In the genomic region with DNA sequence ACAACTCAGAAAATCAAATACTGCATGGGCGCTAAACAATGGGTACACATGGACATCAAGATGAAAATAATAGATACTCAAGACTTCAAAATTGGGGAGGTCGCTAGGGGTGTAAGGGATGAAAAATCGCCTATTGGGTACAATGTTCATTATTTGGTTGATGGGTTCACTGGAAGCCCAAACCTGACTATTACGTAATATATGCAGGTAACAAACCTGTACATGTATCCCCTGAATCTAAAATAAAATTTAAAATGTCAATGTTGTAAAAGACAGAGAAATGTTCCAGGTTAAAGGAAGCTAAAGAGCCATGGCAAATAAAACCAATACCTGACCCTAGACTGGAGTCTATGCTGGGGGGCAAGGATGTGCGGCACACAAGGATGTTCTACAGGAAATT, we compare ENCODE assay signal across 4 cellular contexts.
TF ChIP-seq lines count a peak whose summit lies in the region.

No MANE protein-coding gene starts in this region.

TF ChIP-seq in HepG2, 621 proteins besides CTCF, POLR2A, EP300 and RAD21 (continues in another document):
- TF ChIP-seq U2AF2 (IDR thresholded peaks at IDR 0.05; ENCODE audit: low read depth, low read length) (no peak), ZKSCAN5 (CRISPR knock-in tag; IDR thresholded peaks at IDR 0.05) (no peak), CEBPB (IDR thresholded peaks at IDR 0.05; ENCODE audit: borderline replicate concordance, low read depth, low read length) (peak; percentile 55), EHMT2 (IDR thresholded peaks at IDR 0.05; ENCODE audit: borderline replicate concordance, low read depth, low read length) (no peak)
- TF ChIP-seq, protein P1, sequence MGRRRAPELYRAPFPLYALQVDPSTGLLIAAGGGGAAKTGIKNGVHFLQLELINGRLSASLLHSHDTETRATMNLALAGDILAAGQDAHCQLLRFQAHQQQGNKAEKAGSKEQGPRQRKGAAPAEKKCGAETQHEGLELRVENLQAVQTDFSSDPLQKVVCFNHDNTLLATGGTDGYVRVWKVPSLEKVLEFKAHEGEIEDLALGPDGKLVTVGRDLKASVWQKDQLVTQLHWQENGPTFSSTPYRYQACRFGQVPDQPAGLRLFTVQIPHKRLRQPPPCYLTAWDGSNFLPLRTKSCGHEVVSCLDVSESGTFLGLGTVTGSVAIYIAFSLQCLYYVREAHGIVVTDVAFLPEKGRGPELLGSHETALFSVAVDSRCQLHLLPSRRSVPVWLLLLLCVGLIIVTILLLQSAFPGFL (CRISPR knock-in tag; IDR thresholded peaks at IDR 0.05): no peak
- TF ChIP-seq, protein P2, sequence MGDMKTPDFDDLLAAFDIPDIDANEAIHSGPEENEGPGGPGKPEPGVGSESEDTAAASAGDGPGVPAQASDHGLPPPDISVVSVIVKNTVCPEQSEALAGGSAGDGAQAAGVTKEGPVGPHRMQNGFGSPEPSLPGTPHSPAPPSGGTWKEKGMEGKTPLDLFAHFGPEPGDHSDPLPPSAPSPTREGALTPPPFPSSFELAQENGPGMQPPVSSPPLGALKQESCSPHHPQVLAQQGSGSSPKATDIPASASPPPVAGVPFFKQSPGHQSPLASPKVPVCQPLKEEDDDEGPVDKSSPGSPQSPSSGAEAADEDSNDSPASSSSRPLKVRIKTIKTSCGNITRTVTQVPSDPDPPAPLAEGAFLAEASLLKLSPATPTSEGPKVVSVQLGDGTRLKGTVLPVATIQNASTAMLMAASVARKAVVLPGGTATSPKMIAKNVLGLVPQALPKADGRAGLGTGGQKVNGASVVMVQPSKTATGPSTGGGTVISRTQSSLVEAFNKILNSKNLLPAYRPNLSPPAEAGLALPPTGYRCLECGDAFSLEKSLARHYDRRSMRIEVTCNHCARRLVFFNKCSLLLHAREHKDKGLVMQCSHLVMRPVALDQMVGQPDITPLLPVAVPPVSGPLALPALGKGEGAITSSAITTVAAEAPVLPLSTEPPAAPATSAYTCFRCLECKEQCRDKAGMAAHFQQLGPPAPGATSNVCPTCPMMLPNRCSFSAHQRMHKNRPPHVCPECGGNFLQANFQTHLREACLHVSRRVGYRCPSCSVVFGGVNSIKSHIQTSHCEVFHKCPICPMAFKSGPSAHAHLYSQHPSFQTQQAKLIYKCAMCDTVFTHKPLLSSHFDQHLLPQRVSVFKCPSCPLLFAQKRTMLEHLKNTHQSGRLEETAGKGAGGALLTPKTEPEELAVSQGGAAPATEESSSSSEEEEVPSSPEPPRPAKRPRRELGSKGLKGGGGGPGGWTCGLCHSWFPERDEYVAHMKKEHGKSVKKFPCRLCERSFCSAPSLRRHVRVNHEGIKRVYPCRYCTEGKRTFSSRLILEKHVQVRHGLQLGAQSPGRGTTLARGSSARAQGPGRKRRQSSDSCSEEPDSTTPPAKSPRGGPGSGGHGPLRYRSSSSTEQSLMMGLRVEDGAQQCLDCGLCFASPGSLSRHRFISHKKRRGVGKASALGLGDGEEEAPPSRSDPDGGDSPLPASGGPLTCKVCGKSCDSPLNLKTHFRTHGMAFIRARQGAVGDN (CRISPR knock-in tag; IDR thresholded peaks at IDR 0.05): no peak

TF ChIP-seq in IMR-90, 13 proteins besides CTCF, POLR2A, EP300 and RAD21:
- TF ChIP-seq, protein P3, sequence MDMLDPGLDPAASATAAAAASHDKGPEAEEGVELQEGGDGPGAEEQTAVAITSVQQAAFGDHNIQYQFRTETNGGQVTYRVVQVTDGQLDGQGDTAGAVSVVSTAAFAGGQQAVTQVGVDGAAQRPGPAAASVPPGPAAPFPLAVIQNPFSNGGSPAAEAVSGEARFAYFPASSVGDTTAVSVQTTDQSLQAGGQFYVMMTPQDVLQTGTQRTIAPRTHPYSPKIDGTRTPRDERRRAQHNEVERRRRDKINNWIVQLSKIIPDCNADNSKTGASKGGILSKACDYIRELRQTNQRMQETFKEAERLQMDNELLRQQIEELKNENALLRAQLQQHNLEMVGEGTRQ (IDR thresholded peaks at IDR 0.05; ENCODE audit: low read depth, low read length): no peak
- TF ChIP-seq MAZ (IDR thresholded peaks at IDR 0.05; ENCODE audit: borderline replicate concordance, low read depth, low read length): no peak
- no peak for TF ChIP-seq SMC3 (IDR thresholded peaks at IDR 0.05; ENCODE audit: low read depth, low read length)
- peak; percentile 84 for TF ChIP-seq CEBPB (IDR thresholded peaks at IDR 0.05; ENCODE audit: low read depth, low read length)

TF ChIP-seq in H1, 55 proteins besides CTCF, POLR2A, EP300 and RAD21:
- TF ChIP-seq KDM1A (IDR thresholded peaks at IDR 0.05; ENCODE audit: borderline replicate concordance, low read length) (no peak), NRF1 (IDR thresholded peaks at IDR 0.05; ENCODE audit: low read depth, low read length) (no peak), SIX5 (IDR thresholded peaks at IDR 0.05; ENCODE audit: low read depth, low read length) (no peak), CEBPB (IDR thresholded peaks at IDR 0.05; ENCODE audit: low read depth, low read length) (peak; percentile 38; the same call in 1 of the 2 replicates), CBX8 (IDR thresholded peaks at IDR 0.05; ENCODE audit: borderline replicate concordance, low read depth, low read length) (no peak)

TF ChIP-seq in GM23338, 12 proteins besides CTCF, POLR2A, EP300 and RAD21:
- TF ChIP-seq ZNF331 (CRISPR knock-in tag; IDR thresholded peaks at IDR 0.05; ENCODE audit: low read depth): no peak
- TF ChIP-seq, protein P4, sequence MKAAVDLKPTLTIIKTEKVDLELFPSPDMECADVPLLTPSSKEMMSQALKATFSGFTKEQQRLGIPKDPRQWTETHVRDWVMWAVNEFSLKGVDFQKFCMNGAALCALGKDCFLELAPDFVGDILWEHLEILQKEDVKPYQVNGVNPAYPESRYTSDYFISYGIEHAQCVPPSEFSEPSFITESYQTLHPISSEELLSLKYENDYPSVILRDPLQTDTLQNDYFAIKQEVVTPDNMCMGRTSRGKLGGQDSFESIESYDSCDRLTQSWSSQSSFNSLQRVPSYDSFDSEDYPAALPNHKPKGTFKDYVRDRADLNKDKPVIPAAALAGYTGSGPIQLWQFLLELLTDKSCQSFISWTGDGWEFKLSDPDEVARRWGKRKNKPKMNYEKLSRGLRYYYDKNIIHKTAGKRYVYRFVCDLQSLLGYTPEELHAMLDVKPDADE (IDR thresholded peaks at IDR 0.05): no peak
- no peak for TF ChIP-seq ZNF114 (CRISPR knock-in tag; IDR thresholded peaks at IDR 0.05)
- TF ChIP-seq JUNB (IDR thresholded peaks at IDR 0.05; ENCODE audit: unreplicated experiment): no peak
- TF ChIP-seq EZH2phosphoT487 (IDR thresholded peaks at IDR 0.05; ENCODE audit: unreplicated experiment): no peak
- TF ChIP-seq NANOG (IDR thresholded peaks at IDR 0.05; ENCODE audit: borderline replicate concordance): no peak
